ENCODE assay signal across 1 cellular context in genomic region chr9:18294229-18294628, GRCh38.
TF ChIP-seq lines count a peak whose summit lies in the region.

No MANE protein-coding gene starts in this region.

TF ChIP-seq in H1, 55 proteins besides CTCF, POLR2A, EP300 and RAD21 (continued from another document):
- no peak for TF ChIP-seq CHD7 (IDR thresholded peaks at IDR 0.05; ENCODE audit: insufficient replicate concordance, low read length)
- no peak for TF ChIP-seq CHD1 (IDR thresholded peaks at IDR 0.05; ENCODE audit: low read depth, low read length)
- no peak for TF ChIP-seq SRF (IDR thresholded peaks at IDR 0.05; ENCODE audit: low read depth, low read length)
- no peak for TF ChIP-seq BCL11A (IDR thresholded peaks at IDR 0.05; ENCODE audit: low read depth in 2 of 2, low read length in 2 of 2)
- TF ChIP-seq POLR2AphosphoS5 (IDR thresholded peaks at IDR 0.05; ENCODE audit: low read depth, low read length) = no peak
- no peak for TF ChIP-seq HDAC6 (IDR thresholded peaks at IDR 0.05; ENCODE audit: low read depth, low read length)
- TF ChIP-seq BRCA1 (IDR thresholded peaks at IDR 0.05; ENCODE audit: low read depth, low read length) = no peak
- no peak for TF ChIP-seq CEBPB (IDR thresholded peaks at IDR 0.05; ENCODE audit: low read depth, low read length)
- no peak for TF ChIP-seq SIX5 (IDR thresholded peaks at IDR 0.05; ENCODE audit: low read depth, low read length)
- TF ChIP-seq NANOG (IDR thresholded peaks at IDR 0.05; ENCODE audit: insufficient read depth, low read depth, low read length, poor library complexity, severe bottlenecking) = no peak
- no peak for TF ChIP-seq GTF2F1 (IDR thresholded peaks at IDR 0.05; ENCODE audit: borderline replicate concordance, low read depth, low read length)
- TF ChIP-seq JUND (IDR thresholded peaks at IDR 0.05; ENCODE audit: low read length) = no peak
TF ChIP-seq in H1: peak in this region for 0.
